ENCODE assay signal across 8 cellular contexts in the genomic region with DNA sequence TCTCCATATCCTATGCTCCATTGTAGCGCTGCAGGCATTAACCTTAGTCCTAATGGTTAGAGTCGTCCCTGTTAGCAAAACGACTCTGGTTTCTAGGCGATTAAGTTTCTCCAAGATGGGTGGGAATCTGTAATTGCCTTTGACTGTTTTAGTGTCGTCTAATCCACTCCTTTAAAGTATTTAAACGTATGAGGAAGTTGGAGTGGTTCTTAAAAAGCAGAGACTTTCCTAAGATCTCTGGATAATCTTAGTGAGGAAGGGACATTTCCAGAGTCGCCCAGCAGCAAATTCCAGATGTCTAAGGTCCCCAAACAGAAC. TPM values are rescaled to one million over a fixed set of nuclear protein-coding genes. Genes with fewer than 3 reads are reported as not detected.
DNase-seq lines count a peak whose midpoint lies in the region; ATAC-seq and TF ChIP-seq lines count a peak whose summit lies in the region.

No MANE protein-coding gene starts in this region.

- H3K4me1 Mint-ChIP-seq in IgD-negative memory B cell: peaks cover 17 to 35% (median 28%) of the 10 kb centered on the region in 3 donors
- H3K4me1 Mint-ChIP-seq in central memory CD8-positive, alpha-beta T cell: peaks cover 34% of the 10 kb centered on the region

- H3K9me3 Mint-ChIP-seq in IgD-negative memory B cell: no peaks in the 10 kb centered on the region
- H3K9me3 Mint-ChIP-seq in central memory CD8-positive, alpha-beta T cell: no peaks in the 10 kb centered on the region

- H3K36me3 ChIP-seq in mucosa of rectum (ENCODE audit: control insufficient read depth in 2 of 2, insufficient read depth in 2 of 2, low read length in 2 of 2): peaks cover 15 to 36% of the 10 kb centered on the region in 2 donors

- H3K4me1 ChIP-seq in mucosa of rectum (ENCODE audit: control insufficient read depth in 2 of 2, insufficient read depth in 2 of 2, low read length in 2 of 2): peaks cover 3 to 9% of the 10 kb centered on the region in 2 donors

- H3K9ac ChIP-seq in mucosa of rectum (ENCODE audit: low read depth in 1 of 2, low read length in 2 of 2): peak overlapping the region; percentile 94 to 100

- ATAC-seq in central memory CD8-positive, alpha-beta T cell (replicated peaks; ENCODE audit: extremely low read depth, poor library complexity, severe bottlenecking): no peak
- ATAC-seq in GM18505 (IDR thresholded peaks at IDR 0.05; ENCODE audit: unreplicated experiment) (no peak), HG02852 (IDR thresholded peaks at IDR 0.05; ENCODE audit: unreplicated experiment) (no peak)

- peaks cover 6% of the 10 kb centered on the region for H3K36me3 Mint-ChIP-seq in IgD-negative memory B cell
- H3K36me3 Mint-ChIP-seq in central memory CD8-positive, alpha-beta T cell (ENCODE audit: insufficient read depth): peaks cover 51% of the 10 kb centered on the region

- H3K4me3 Mint-ChIP-seq in IgD-negative memory B cell: peak overlapping the region; percentile 95 to 100 (median 97)
- peak overlapping the region; percentile 98 for H3K4me3 Mint-ChIP-seq in central memory CD8-positive, alpha-beta T cell

- peak overlapping the region; percentile 85 to 90 for H3K4me3 ChIP-seq in mucosa of rectum (ENCODE audit: low read length in 2 of 2)

- no peak for TF ChIP-seq CTCF in 22Rv1 (IDR thresholded peaks at IDR 0.05)

- no peak for TF ChIP-seq POLR2A in GM18505 (IDR thresholded peaks at IDR 0.05; ENCODE audit: borderline replicate concordance, extremely low read depth, insufficient read depth, insufficient read length)

- no peaks in the 10 kb centered on the region for H3K27me3 ChIP-seq in mucosa of rectum (ENCODE audit: control insufficient read depth in 2 of 2, insufficient read depth in 2 of 2, low read length in 2 of 2)

- H3K27ac Mint-ChIP-seq in IgD-negative memory B cell: peak overlapping the region; percentile 91 to 100 (median 100)
- peak overlapping the region; percentile 100 for H3K27ac Mint-ChIP-seq in central memory CD8-positive, alpha-beta T cell (ENCODE audit: low read depth)

- no peaks in the 10 kb centered on the region for H3K27me3 Mint-ChIP-seq in IgD-negative memory B cell
- H3K27me3 Mint-ChIP-seq in central memory CD8-positive, alpha-beta T cell: no peaks in the 10 kb centered on the region

- no peaks in the 10 kb centered on the region for H3K9me3 ChIP-seq in mucosa of rectum (ENCODE audit: control insufficient read depth in 2 of 2, low read length in 2 of 2)

- no peak for DNase-seq in central memory CD8-positive, alpha-beta T cell (ENCODE audit: low spot score in 2 of 2)
- DNase-seq in NK-92 treated with Interleukin-12 subunit alpha and Interleukin-12 subunit beta, amount 100 ng/mL, for 24 hours (lab: John Stamatoyannopoulos, UW): no peak
- DNase-seq in DMS 273 treated with DMSO at 0.1 percent for 48 hours (lab: John Stamatoyannopoulos, UW): no peak

- H3K27ac ChIP-seq in 22Rv1: peak overlapping the region; percentile 78
- peak overlapping the region; percentile 97 to 98 for H3K27ac ChIP-seq in mucosa of rectum (ENCODE audit: low read depth in 2 of 2, low read length in 2 of 2)

RNA-seq across cellular contexts. Expression of a gene that starts 0.3 kb away (rescaled TPM):
- polyA plus RNA-seq in IgD-negative memory B cell: 65.6 TPM

RNA-seq across cellular contexts. Expression of a gene that starts 0.5 kb away (rescaled TPM):
- 24.7 TPM for polyA plus RNA-seq in IgD-negative memory B cell

RNA-seq across cellular contexts. Expression of a gene that starts 28.8 kb away (rescaled TPM):
- 7.6 TPM for polyA plus RNA-seq in IgD-negative memory B cell
